7 cellular contexts compared by ENCODE assay signal in the genomic region with DNA sequence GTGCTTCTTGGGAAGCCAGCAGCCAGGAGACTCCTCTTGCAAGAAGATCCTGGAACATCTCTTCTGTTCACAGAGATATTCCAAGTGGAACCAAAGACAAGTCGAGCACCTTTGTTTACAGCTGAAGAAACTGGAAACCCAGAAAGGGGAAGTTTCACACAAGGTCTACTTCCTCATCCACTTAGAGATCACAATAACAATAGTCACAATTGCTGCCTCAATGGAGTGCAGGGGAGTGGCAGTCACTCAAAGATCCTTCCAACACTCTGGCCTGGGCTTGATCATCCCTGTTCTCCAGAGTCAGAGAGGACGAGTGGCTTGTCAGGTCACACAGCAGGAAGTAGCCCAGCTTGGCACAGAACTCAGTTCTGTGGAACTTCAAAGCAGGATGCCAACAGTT. TPM values are rescaled to one million over a fixed set of nuclear protein-coding genes. Genes with fewer than 3 reads are reported as not detected.
DNase-seq lines count a peak whose midpoint lies in the region; ATAC-seq and TF ChIP-seq lines count a peak whose summit lies in the region.

No MANE protein-coding gene starts in this region.

- H3K27ac ChIP-seq in OCI-LY7 (ENCODE audit: low read depth, low read length, poor library complexity, severe bottlenecking) (peak overlapping the region; percentile 71), neutrophil (peak overlapping the region; percentile 95), A673 (ENCODE audit: low read depth, low read length, poor library complexity, severe bottlenecking) (no peak overlapping the region)

- ATAC-seq in GM19324 (IDR thresholded peaks at IDR 0.05; ENCODE audit: low FRiP score, unreplicated experiment) (peak; percentile 53), HG02981 (IDR thresholded peaks at IDR 0.05; ENCODE audit: unreplicated experiment) (peak; percentile 72)

- no peaks in the 10 kb centered on the region for H3K27me3 ChIP-seq in neutrophil
- no peaks in the 10 kb centered on the region for H3K27me3 ChIP-seq in A673 (replicated peaks; ENCODE audit: insufficient read depth, low read depth, low read length, poor library complexity)

- BruUV-seq in OCI-LY7 (replicated peaks; lab: Mats Ljungman, UMichigan) = no TSS peak
- no TSS peak for BruUV-seq in A673 (replicated peaks; lab: Mats Ljungman, UMichigan)

- no peaks in the 10 kb centered on the region for H3K9me2 ChIP-seq in OCI-LY7 (ENCODE audit: insufficient read depth, low read length)

- CTCF ChIA-PET in OCI-LY7 (lab: Charles Lee; ENCODE audit: unreplicated experiment) (interaction anchor here (0.5 kb wide), 1 partner anchor 72 kb away, joined by 3 read pairs; no protein-coding TSS in a partner anchor), A673 (lab: Charles Lee) (no interaction called here)

- DNase-seq in OCI-LY7 (ENCODE audit: low spot score) (peak; percentile 84), NCI-H2081 (lab: John Stamatoyannopoulos, UW) (no peak), A673 (ENCODE audit: low spot score) (no peak), midbrain (lab: John Stamatoyannopoulos, UW) (no peak)

- POLR2A ChIA-PET in OCI-LY7 (lab: Charles Lee) (interaction anchor here (1.4 kb wide), 2 partner anchors 23 to 63 kb away, joined by 4 to 6 read pairs; no protein-coding TSS in a partner anchor), A673 (lab: Charles Lee; ENCODE audit: low non-redundant PET) (no interaction called here)

- intact Hi-C loops in OCI-LY7 (cut with micrococcal nuclease; ENCODE audit: unreplicated experiment) = loop anchor here (5.0 kb wide), 1 partner anchor 45 kb away; a partner anchor contains a TSS
- intact Hi-C loops in A673 (cut with micrococcal nuclease; ENCODE audit: unreplicated experiment) = no loop called here

- H3K4me3 ChIP-seq in OCI-LY7 (ENCODE audit: low read depth, low read length, poor library complexity, severe bottlenecking) (peak overlapping the region; percentile 38), neutrophil (ENCODE audit: low read depth in 1 of 2, low read length in 1 of 2) (peak overlapping the region; percentile 30 to 39), A673 (ENCODE audit: low read depth, low read length, poor library complexity, severe bottlenecking) (no peak overlapping the region)

- H3K36me3 ChIP-seq in OCI-LY7 (ENCODE audit: insufficient read depth, low read length) = no peaks in the 10 kb centered on the region
- no peaks in the 10 kb centered on the region for H3K36me3 ChIP-seq in neutrophil
- no peaks in the 10 kb centered on the region for H3K36me3 ChIP-seq in A673 (ENCODE audit: insufficient read depth, low read length, poor library complexity, severe bottlenecking)

- peaks cover 52% of the 10 kb centered on the region for H3K4me1 ChIP-seq in OCI-LY7 (ENCODE audit: insufficient read depth, low read length, poor library complexity, severe bottlenecking)
- H3K4me1 ChIP-seq in neutrophil (ENCODE audit: control insufficient read depth in 1 of 2, insufficient read depth in 1 of 2, low read depth in 1 of 2, low read length in 1 of 2) = peaks cover 45 to 52% of the 10 kb centered on the region in 2 experiments
- H3K4me1 ChIP-seq in A673 (ENCODE audit: insufficient read depth, low read length, poor library complexity, severe bottlenecking) = no peaks in the 10 kb centered on the region

- no peak for TF ChIP-seq CTCF in OCI-LY7 (conservative IDR thresholded peaks at IDR 0.05; ENCODE audit: low read length)
- no peak for TF ChIP-seq CTCF in neutrophil (IDR thresholded peaks at IDR 0.05)
- no peak for TF ChIP-seq CTCF in A673 (conservative IDR thresholded peaks at IDR 0.05; ENCODE audit: low read depth, low read length)

- H3K9me3 ChIP-seq in OCI-LY7 (ENCODE audit: low read length) (no peaks in the 10 kb centered on the region), neutrophil (no peaks in the 10 kb centered on the region), A673 (ENCODE audit: low read depth, low read length, poor library complexity, severe bottlenecking) (no peaks in the 10 kb centered on the region)

- no peaks in the 10 kb centered on the region for H4K20me1 ChIP-seq in OCI-LY7 (ENCODE audit: insufficient read depth, low read length)

- peak overlapping the region; percentile 53; the same call in 1 of the 2 replicates for H2AFZ ChIP-seq in OCI-LY7 (ENCODE audit: low read length)

- H3K4me2 ChIP-seq in OCI-LY7 (ENCODE audit: low read length) = peak overlapping the region; percentile 55

- H3K79me2 ChIP-seq in OCI-LY7 (ENCODE audit: insufficient read depth, low read depth, low read length) = no peaks in the 10 kb centered on the region

RNA-seq across cellular contexts. Expression of a gene that starts 46.9 kb away (rescaled TPM):
- total RNA-seq in OCI-LY7 (2014; rRNA removed; shearing (Covaris generic)) = 15.7 and 22.8 TPM in 2 replicates
- total RNA-seq in OCI-LY7 (2022) (18.9 and 23.1 TPM in 2 replicates), A673 (2021) (29.9 and 30.0 TPM in 2 replicates)
